Comparison of ENCODE assay signal across 14 cellular contexts in genomic region chr10:107336061-107336460, GRCh38.
DNase-seq lines count a peak whose midpoint lies in the region; ATAC-seq and TF ChIP-seq lines count a peak whose summit lies in the region.
"Had no signal": no experiment of that assay in that cellular context is flagged by ENCODE, and none has a peak within 500 bp of the region (broad histone marks: within the 10 kb centered on the region; RNA-seq: fewer than 3 reads in every experiment).

No MANE protein-coding gene starts in this region.

- DNase-seq in GM23338 (ENCODE audit: low spot score) (peak; percentile 3), WTC11 (ENCODE audit: low spot score) (no peak), islet precursor cell (peak; percentile 57), trophoblast cell (no peak), posterior vena cava (ENCODE audit: low spot score) (no peak)
- no peak for DNase-seq in activated T-cell treated with anti-CD3 and anti-CD28 coated beads, Interleukin-2, amount 50 U/mL, for 4 hours
- DNase-seq: C1 segment of cervical spinal cord; Caco-2; CD4-positive, alpha-beta memory T cell; DMS 273 treated with DMSO at 0.1 percent for 48 hours; DND-41; H7; HCEC 1CT had no signal

- no peak overlapping the region for H3K18ac ChIP-seq in trophoblast cell (ENCODE audit: low read length)

- no peaks in the 10 kb centered on the region for H3K9me3 Mint-ChIP-seq in GM23338
- H3K9me3 Mint-ChIP-seq in WTC11, result no peaks in the 10 kb centered on the region
- H3K9me3 Mint-ChIP-seq in activated T-cell treated with anti-CD3 and anti-CD28 coated beads, Interleukin-2, amount 50 U/mL, for 4 hours, result peaks cover 9% of the 10 kb centered on the region

- H2BK5ac ChIP-seq in trophoblast cell (ENCODE audit: low read depth, low read length, poor library complexity), result no peak overlapping the region

- H3K23ac ChIP-seq in trophoblast cell (ENCODE audit: low read length), result no peak overlapping the region

- H2BK12ac ChIP-seq in trophoblast cell (ENCODE audit: low read length), result no peak overlapping the region

- no peaks in the 10 kb centered on the region for H3F3A ChIP-seq in GM23338 (replicated peaks; ENCODE audit: low read depth)

- H3K4me1 ChIP-seq in GM23338 (ENCODE audit: insufficient read depth) (no peaks in the 10 kb centered on the region), trophoblast cell (ENCODE audit: control insufficient read depth in 1 of 2, insufficient read depth in 2 of 2, low read length in 2 of 2) (peaks cover 4 to 6% of the 10 kb centered on the region in 2 experiments)
- H3K4me1 ChIP-seq: Caco-2 had no signal

- H3K79me2 ChIP-seq in GM23338 (replicated peaks; ENCODE audit: insufficient read depth) (no peaks in the 10 kb centered on the region), trophoblast cell (ENCODE audit: control insufficient read depth, insufficient read depth, low read length, poor library complexity) (no peaks in the 10 kb centered on the region)

- H3K4me3 ChIP-seq in GM23338 (no peak overlapping the region), trophoblast cell (ENCODE audit: low read depth, low read length) (no peak overlapping the region)

- intact Hi-C loops in posterior vena cava (cut with DNase I), result no loop called here

- no peak overlapping the region for H2BK120ac ChIP-seq in trophoblast cell (ENCODE audit: insufficient read depth, low read length, poor library complexity)

- H2AFZ ChIP-seq in GM23338, result no peak overlapping the region
- no peak overlapping the region for H2AFZ ChIP-seq in trophoblast cell (ENCODE audit: insufficient read depth, low read length, poor library complexity)

- H3K14ac ChIP-seq in trophoblast cell (ENCODE audit: low read length), result peak overlapping the region; percentile 8

- no peak for ATAC-seq in GM23338
- ATAC-seq in WTC11, result peak; percentile 34; the same call in 1 of the 2 replicates
- no peak for ATAC-seq in GM21528 (IDR thresholded peaks at IDR 0.05; ENCODE audit: low FRiP score, unreplicated experiment)
- no peak for ATAC-seq in activated T-cell treated with anti-CD3 and anti-CD28 coated beads, Interleukin-2, amount 50 U/mL, for 4 hours

- H3K9ac ChIP-seq in trophoblast cell (ENCODE audit: low read length), result no peak overlapping the region

- no peak overlapping the region for H2AK5ac ChIP-seq in trophoblast cell (ENCODE audit: low read length)

- H3K27ac ChIP-seq in GM23338 (ENCODE audit: low read depth), result no peak overlapping the region
- H3K27ac ChIP-seq in trophoblast cell (ENCODE audit: low read depth, low read length), result no peak overlapping the region

- no peak overlapping the region for H4K91ac ChIP-seq in trophoblast cell (ENCODE audit: low read depth, low read length)

- H3K36me3 Mint-ChIP-seq in GM23338 (ENCODE audit: low read depth) (no peaks in the 10 kb centered on the region), WTC11 (no peaks in the 10 kb centered on the region)
- H3K36me3 Mint-ChIP-seq in activated T-cell treated with anti-CD3 and anti-CD28 coated beads, Interleukin-2, amount 50 U/mL, for 4 hours (ENCODE audit: insufficient read depth), result no peaks in the 10 kb centered on the region
- H3K36me3 Mint-ChIP-seq: CD4-positive, alpha-beta memory T cell had no signal

- H3K27ac Mint-ChIP-seq in GM23338 (no peak overlapping the region), WTC11 (no peak overlapping the region)
- H3K27ac Mint-ChIP-seq: CD4-positive, alpha-beta memory T cell had no signal

- H3K9me2 ChIP-seq in GM23338 (ENCODE audit: insufficient read depth), result no peaks in the 10 kb centered on the region

- no peaks in the 10 kb centered on the region for H3K9me3 ChIP-seq in trophoblast cell (ENCODE audit: insufficient read depth, low read depth, low read length)
- H3K9me3 ChIP-seq: Caco-2 had no signal

- no peaks in the 10 kb centered on the region for H3K27me3 Mint-ChIP-seq in GM23338 (ENCODE audit: insufficient read depth, low read depth, poor library complexity)
- H3K27me3 Mint-ChIP-seq in WTC11 (ENCODE audit: low read depth), result no peaks in the 10 kb centered on the region
- H3K27me3 Mint-ChIP-seq in activated T-cell treated with anti-CD3 and anti-CD28 coated beads, Interleukin-2, amount 50 U/mL, for 4 hours (ENCODE audit: low read depth), result no peaks in the 10 kb centered on the region
- H3K27me3 Mint-ChIP-seq: CD4-positive, alpha-beta memory T cell had no signal

- H3K4me2 ChIP-seq in GM23338 (no peak overlapping the region), trophoblast cell (ENCODE audit: low read length) (no peak overlapping the region)

- WGBS in trophoblast cell (ENCODE audit: extremely low coverage, insufficient coverage, insufficient read length), result no CpG with 5 or more reads among the region's 5 CpGs

- H3K4me1 Mint-ChIP-seq in GM23338, result no peaks in the 10 kb centered on the region
- no peaks in the 10 kb centered on the region for H3K4me1 Mint-ChIP-seq in WTC11
- H3K4me1 Mint-ChIP-seq in activated T-cell treated with anti-CD3 and anti-CD28 coated beads, Interleukin-2, amount 50 U/mL, for 4 hours (ENCODE audit: low read depth), result no peaks in the 10 kb centered on the region
- H3K4me1 Mint-ChIP-seq: CD4-positive, alpha-beta memory T cell had no signal

- no peak overlapping the region for H4K12ac ChIP-seq in trophoblast cell (ENCODE audit: low read depth, low read length)

- no peaks in the 10 kb centered on the region for H3K79me1 ChIP-seq in trophoblast cell (ENCODE audit: low read length)

- POLR2A ChIA-PET in WTC11 (lab: Charles Lee), result no interaction called here

- no peak overlapping the region for H4K8ac ChIP-seq in trophoblast cell (ENCODE audit: low read depth, low read length)

- no peaks in the 10 kb centered on the region for H3K27me3 ChIP-seq in GM23338 (ENCODE audit: insufficient read depth)
- H3K27me3 ChIP-seq in trophoblast cell (ENCODE audit: insufficient read depth, low read length), result no peaks in the 10 kb centered on the region

- CTCF ChIA-PET in WTC11 (lab: Charles Lee), result no interaction called here

- peak in 1 of 2 experiments; percentile 22; a peak in 1 of 4 replicates for TF ChIP-seq CTCF in GM23338 (conservative IDR thresholded peaks at IDR 0.05; ENCODE audit: low read depth in 2 of 2)
- TF ChIP-seq CTCF in WTC11 (IDR thresholded peaks at IDR 0.05), result no peak

- H3K36me3 ChIP-seq in GM23338 (ENCODE audit: insufficient read depth) (no peaks in the 10 kb centered on the region), trophoblast cell (ENCODE audit: control insufficient read depth in 1 of 2, insufficient read depth in 2 of 2, low read length in 2 of 2) (no peaks in the 10 kb centered on the region)

- H4K20me1 ChIP-seq in GM23338 (replicated peaks; ENCODE audit: insufficient read depth), result no peaks in the 10 kb centered on the region

- no peak overlapping the region for H3K4me3 Mint-ChIP-seq in GM23338
- H3K4me3 Mint-ChIP-seq in WTC11, result no peak overlapping the region
- no peak overlapping the region for H3K4me3 Mint-ChIP-seq in activated T-cell treated with anti-CD3 and anti-CD28 coated beads, Interleukin-2, amount 50 U/mL, for 4 hours
- H3K4me3 Mint-ChIP-seq: CD4-positive, alpha-beta memory T cell had no signal

- H3K4ac ChIP-seq in trophoblast cell (ENCODE audit: low read depth, low read length), result no peak overlapping the region

TF ChIP-seq in GM23338, 12 proteins besides CTCF, POLR2A, EP300 and RAD21 (continues in another document):
- TF ChIP-seq POLR2AphosphoS5 (IDR thresholded peaks at IDR 0.05; ENCODE audit: low read depth) (no peak), NANOG (IDR thresholded peaks at IDR 0.05; ENCODE audit: borderline replicate concordance) (no peak), ZNF114 (CRISPR knock-in tag; IDR thresholded peaks at IDR 0.05) (no peak), CREB1 (CRISPR knock-in tag; IDR thresholded peaks at IDR 0.05; ENCODE audit: low read depth) (no peak)

TF ChIP-seq in WTC11, 78 proteins besides CTCF, POLR2A, EP300 and RAD21 (continues in another document):
- no peak for TF ChIP-seq RELA (CRISPR knock-in tag; IDR thresholded peaks at IDR 0.05; ENCODE audit: borderline replicate concordance)
- TF ChIP-seq CREM (CRISPR knock-in tag; IDR thresholded peaks at IDR 0.05), result no peak
- no peak for TF ChIP-seq JUN (CRISPR knock-in tag; IDR thresholded peaks at IDR 0.05)
- no peak for TF ChIP-seq CBFB (CRISPR knock-in tag; IDR thresholded peaks at IDR 0.05; ENCODE audit: low read depth)
- TF ChIP-seq SOX15 (CRISPR knock-in tag; IDR thresholded peaks at IDR 0.05), result no peak
- TF ChIP-seq ZNF219 (CRISPR knock-in tag; IDR thresholded peaks at IDR 0.05; ENCODE audit: borderline replicate concordance), result no peak
- TF ChIP-seq ESRRA (CRISPR knock-in tag; IDR thresholded peaks at IDR 0.05; ENCODE audit: borderline replicate concordance), result no peak
- no peak for TF ChIP-seq HMGA2 (CRISPR knock-in tag; IDR thresholded peaks at IDR 0.05)
- no peak for TF ChIP-seq NR3C1 (CRISPR knock-in tag; conservative IDR thresholded peaks at IDR 0.05; ENCODE audit: low read depth)
- no peak for TF ChIP-seq TEAD4 (CRISPR knock-in tag; IDR thresholded peaks at IDR 0.05)
- no peak for TF ChIP-seq ETV6 (CRISPR knock-in tag; IDR thresholded peaks at IDR 0.05)
- TF ChIP-seq CREB1 (CRISPR knock-in tag; IDR thresholded peaks at IDR 0.05), result no peak
- no peak for TF ChIP-seq NR2C2 (CRISPR knock-in tag; IDR thresholded peaks at IDR 0.05)
- no peak for TF ChIP-seq IRF2 (CRISPR knock-in tag; IDR thresholded peaks at IDR 0.05; ENCODE audit: borderline replicate concordance, low read depth)
- TF ChIP-seq ZNF121 (CRISPR knock-in tag; IDR thresholded peaks at IDR 0.05), result no peak
- no peak for TF ChIP-seq NFATC4 (CRISPR knock-in tag; IDR thresholded peaks at IDR 0.05)

Comparison
In these comparisons a context has a peak if more than half of its experiments do, and no peak if none do; other contexts are left out.
1. DNase-seq: peak in GM23338 (single experiment) and islet precursor cell (single experiment); none in WTC11 (single experiment), trophoblast cell (0 of 2), activated T-cell treated with anti-CD3 and anti-CD28 coated beads, Interleukin-2, amount 50 U/mL, for 4 hours (single experiment) and posterior vena cava (single experiment).